In genomic region chr19:50248413-50248812, GRCh38 we compare ENCODE assay signal across 1 cellular context.
TF ChIP-seq lines count a peak whose summit lies in the region.

No MANE protein-coding gene starts in this region.

TF ChIP-seq in K562, 482 proteins besides CTCF, POLR2A, EP300 and RAD21:
- TF ChIP-seq USF1 (CRISPR knock-in tag; IDR thresholded peaks at IDR 0.05): no peak
- TF ChIP-seq KDM1A (IDR thresholded peaks at IDR 0.05): peak in 1 of 2 experiments; percentile 21; a peak in 1 of 4 replicates
- peak; percentile 31 for TF ChIP-seq ZFP36 (IDR thresholded peaks at IDR 0.05; ENCODE audit: low read depth, low read length, partially characterized antibody)
- no peak for TF ChIP-seq DPF2 (IDR thresholded peaks at IDR 0.05)
- TF ChIP-seq ATF4 (CRISPR knock-in tag; IDR thresholded peaks at IDR 0.05): no peak
- TF ChIP-seq RBM25 (IDR thresholded peaks at IDR 0.05; ENCODE audit: low read depth, low read length, severe bottlenecking): peak; percentile 63
- TF ChIP-seq BCOR (IDR thresholded peaks at IDR 0.05): peak; percentile 47; the same call in 1 of the 2 replicates
- no peak for TF ChIP-seq ZC3H8 (IDR thresholded peaks at IDR 0.05)
- TF ChIP-seq ADNP (tag; IDR thresholded peaks at IDR 0.05): 0 out of 2 replicates have a peak, but pooled peaks have one; percentile 42
- TF ChIP-seq ZKSCAN1 (IDR thresholded peaks at IDR 0.05; ENCODE audit: low read depth, low read length): peak; percentile 78
